Comparison of ENCODE assay signal across 16 cellular contexts in genomic region chr2:160694631-160695030, GRCh38.
DNase-seq lines count a peak whose midpoint lies in the region; ATAC-seq and TF ChIP-seq lines count a peak whose summit lies in the region.
"Had no signal": no experiment of that assay in that cellular context is flagged by ENCODE, and none has a peak within 500 bp of the region (broad histone marks: within the 10 kb centered on the region; RNA-seq: fewer than 3 reads in every experiment).

No MANE protein-coding gene starts in this region.

- no peak overlapping the region for H3K27ac ChIP-seq in tibial artery
- H3K27ac ChIP-seq: skin epidermis, vagina had no signal

- H3K4me1 Mint-ChIP-seq in activated naive CD8-positive, alpha-beta T cell treated with anti-CD3 and anti-CD28 coated beads for 36 hours: no peaks in the 10 kb centered on the region
- H3K4me1 Mint-ChIP-seq: central memory CD8-positive, alpha-beta T cell had no signal

- H3K9me3 Mint-ChIP-seq in activated naive CD8-positive, alpha-beta T cell treated with anti-CD3 and anti-CD28 coated beads for 36 hours: no peaks in the 10 kb centered on the region
- H3K9me3 Mint-ChIP-seq: central memory CD8-positive, alpha-beta T cell had no signal

- no peaks in the 10 kb centered on the region for H3K36me3 ChIP-seq in tibial artery
- H3K36me3 ChIP-seq: vagina had no signal

- H3K27me3 ChIP-seq in tibial artery: no peaks in the 10 kb centered on the region
- H3K27me3 ChIP-seq: vagina had no signal

- no peak for TF ChIP-seq CTCF in tibial artery (IDR thresholded peaks at IDR 0.05)

- H3K27ac Mint-ChIP-seq in activated naive CD8-positive, alpha-beta T cell treated with anti-CD3 and anti-CD28 coated beads for 36 hours: no peak overlapping the region
- H3K27ac Mint-ChIP-seq: mesothelial cell of epicardium had no signal

- peak; percentile 81 for ATAC-seq in HG03432 (IDR thresholded peaks at IDR 0.05; ENCODE audit: unreplicated experiment)

- no peak overlapping the region for H3K4me3 Mint-ChIP-seq in activated naive CD8-positive, alpha-beta T cell treated with anti-CD3 and anti-CD28 coated beads for 36 hours
- H3K4me3 Mint-ChIP-seq: central memory CD8-positive, alpha-beta T cell; mesothelial cell of epicardium had no signal

- no peaks in the 10 kb centered on the region for H3K27me3 Mint-ChIP-seq in activated naive CD8-positive, alpha-beta T cell treated with anti-CD3 and anti-CD28 coated beads for 36 hours
- H3K27me3 Mint-ChIP-seq: central memory CD8-positive, alpha-beta T cell had no signal

- DNase-seq in stimulated activated CD4-positive, alpha-beta T cell treated with anti-CD3 and anti-CD28 coated beads, Interleukin-15, amount 100 ng/mL, for 24 hours: peak; percentile 45
- no peak for DNase-seq in stimulated activated CD4-positive, alpha-beta T cell treated with anti-CD3 and anti-CD28 coated beads, Interleukin-4, amount 100 ng/mL, for 4 hours
- DNase-seq in activated naive CD8-positive, alpha-beta T cell treated with anti-CD3 and anti-CD28 coated beads for 36 hours: peak; percentile 15
- DNase-seq in nucleus accumbens (lab: John Stamatoyannopoulos, UW) (no peak), glomerular visceral epithelial cell (ENCODE audit: extremely low spot score) (no peak), inferior parietal cortex (ENCODE audit: extremely low spot score) (no peak), tibial artery (no peak)
- DNase-seq: activated CD4-positive, CD25-positive, alpha-beta regulatory T cell; GOT3; NCI-H446 treated with DMSO at 0.1 percent for 48 hours; SW 1271 had no signal

- intact Hi-C loops in tibial artery (cut with DNase I; ENCODE audit: low total_unique reads): no loop called here

- no peaks in the 10 kb centered on the region for H3K36me3 Mint-ChIP-seq in activated naive CD8-positive, alpha-beta T cell treated with anti-CD3 and anti-CD28 coated beads for 36 hours
- H3K36me3 Mint-ChIP-seq: mesothelial cell of epicardium had no signal

- H3K4me1 ChIP-seq in tibial artery: no peaks in the 10 kb centered on the region

- no peak overlapping the region for H3K4me3 ChIP-seq in tibial artery
- H3K4me3 ChIP-seq: skin epidermis, vagina had no signal

- no peaks in the 10 kb centered on the region for H3K9me3 ChIP-seq in tibial artery
- H3K9me3 ChIP-seq: vagina had no signal

Comparison
In these comparisons a context has a peak if more than half of its experiments do, and no peak if none do; other contexts are left out.
1. DNase-seq: peak in stimulated activated CD4-positive, alpha-beta T cell treated with anti-CD3 and anti-CD28 coated beads, Interleukin-15, amount 100 ng/mL, for 24 hours (single experiment) and activated naive CD8-positive, alpha-beta T cell treated with anti-CD3 and anti-CD28 coated beads for 36 hours (single experiment); none in stimulated activated CD4-positive, alpha-beta T cell treated with anti-CD3 and anti-CD28 coated beads, Interleukin-4, amount 100 ng/mL, for 4 hours (0 of 2), nucleus accumbens (0 of 56), glomerular visceral epithelial cell (single experiment), inferior parietal cortex (single experiment) and tibial artery (0 of 2).